Comparison of ENCODE assay signal across 8 cellular contexts in the genomic region with DNA sequence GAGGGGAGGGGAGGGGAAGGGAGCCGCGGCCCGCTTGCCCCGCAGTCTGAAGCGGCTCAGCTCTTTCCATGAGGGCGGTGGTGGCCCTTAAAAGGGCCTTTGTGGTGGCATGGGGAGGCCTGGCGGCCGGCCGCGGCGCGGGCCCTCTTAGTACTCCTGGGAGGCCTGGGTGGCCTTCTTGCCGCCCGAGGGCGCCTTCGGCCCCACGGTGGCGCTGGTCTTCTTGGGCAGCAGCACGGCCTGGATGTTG. TPM values are rescaled to one million over a fixed set of nuclear protein-coding genes. Genes with fewer than 3 reads are reported as not detected.
A peak's percentile ranks its signal among the peaks of the same experiment; 100 is the strongest.
DNase-seq lines count a peak whose midpoint lies in the region; TF ChIP-seq lines count a peak whose summit lies in the region.

No MANE protein-coding gene starts in this region.

- no peaks in the 10 kb centered on the region for H3K27me3 ChIP-seq in right atrium auricular region

- peak; percentile 25 to 55 for DNase-seq in stimulated activated CD4-positive, alpha-beta T cell treated with anti-CD3 and anti-CD28 coated beads, Interleukin-1b, Interleukin-23, amount 100 ng/mL, for 4 hours (ENCODE audit: low read depth in 2 of 2)
- DNase-seq in stimulated activated CD4-positive, alpha-beta T cell treated with anti-CD3 and anti-CD28 coated beads, Interleukin-1b, Interleukin-23, amount 100 ng/mL, for 48 hours, result no peak
- DNase-seq in NB4 (ENCODE audit: low read depth), result peak; percentile 86
- peak; percentile 58 for DNase-seq in amniotic stem cell (lab: John Stamatoyannopoulos, UW)
- peak; percentile 83 for DNase-seq in right atrium auricular region (ENCODE audit: low spot score)
- peak; percentile 80 for DNase-seq in pons (ENCODE audit: low spot score)
- DNase-seq in GDM1 (lab: John Stamatoyannopoulos, UW), result no peak

- TF ChIP-seq CTCF in HEK293 (tag by site-specific recombination; IDR thresholded peaks at IDR 0.05) (0 out of 2 replicates have a peak, but pooled peaks have one; percentile 89), NB4 (IDR thresholded peaks at IDR 0.05; ENCODE audit: low read depth, low read length) (peak; percentile 55), right atrium auricular region (IDR thresholded peaks at IDR 0.05) (peak; percentile 60 to 89)

- no peak for TF ChIP-seq POLR2A in NB4 (IDR thresholded peaks at IDR 0.05; ENCODE audit: extremely low read depth, insufficient read length)

- peak overlapping the region; percentile 82 for H3K27ac ChIP-seq in HEK293 (ENCODE audit: extremely low read depth, low read depth, low read length)
- peak overlapping the region; percentile 90 to 94 for H3K27ac ChIP-seq in right atrium auricular region

- CTCF ChIA-PET in HEK293 (lab: Yijun Ruan, JAX), result interaction anchor here (1.1 kb wide), 1 partner anchor 51 kb away, joined by 4 read pairs; no protein-coding TSS in a partner anchor

- H3K36me3 ChIP-seq in HEK293 (ENCODE audit: control insufficient read depth in 2 of 2, insufficient read depth in 1 of 2, low read length in 2 of 2) (peaks cover 0 to 72% of the 10 kb centered on the region in 2 experiments; a peak in 1 of 3 replicates), right atrium auricular region (peaks cover 23% of the 10 kb centered on the region)

- peak overlapping the region; percentile 98 for H3K4me3 ChIP-seq in HEK293 (ENCODE audit: low read depth, low read length)
- H3K4me3 ChIP-seq in NB4 (ENCODE audit: low read depth, low read length), result peak overlapping the region; percentile 97
- H3K4me3 ChIP-seq in right atrium auricular region, result peak overlapping the region; percentile 70 to 76

- H3K9me3 ChIP-seq in HEK293 (ENCODE audit: control insufficient read depth, insufficient read depth, low read depth, low read length) (no peaks in the 10 kb centered on the region), right atrium auricular region (no peaks in the 10 kb centered on the region)

- POLR2A ChIA-PET in HEK293 (lab: Yijun Ruan, JAX), result interaction anchor here (0.7 to 4.0 kb wide), 27 partner anchors 9 to 302 kb away, joined by 3 to 65 read pairs (median 4); a partner anchor contains a TSS

- H3K4me1 ChIP-seq in HEK293 (ENCODE audit: control insufficient read depth, insufficient read depth, low read length), result no peaks in the 10 kb centered on the region
- peaks cover 0 to 26% of the 10 kb centered on the region in 2 donors for H3K4me1 ChIP-seq in right atrium auricular region

TF ChIP-seq in HEK293, 187 proteins besides CTCF, POLR2A, EP300 and RAD21:
- TF ChIP-seq, protein P1, sequence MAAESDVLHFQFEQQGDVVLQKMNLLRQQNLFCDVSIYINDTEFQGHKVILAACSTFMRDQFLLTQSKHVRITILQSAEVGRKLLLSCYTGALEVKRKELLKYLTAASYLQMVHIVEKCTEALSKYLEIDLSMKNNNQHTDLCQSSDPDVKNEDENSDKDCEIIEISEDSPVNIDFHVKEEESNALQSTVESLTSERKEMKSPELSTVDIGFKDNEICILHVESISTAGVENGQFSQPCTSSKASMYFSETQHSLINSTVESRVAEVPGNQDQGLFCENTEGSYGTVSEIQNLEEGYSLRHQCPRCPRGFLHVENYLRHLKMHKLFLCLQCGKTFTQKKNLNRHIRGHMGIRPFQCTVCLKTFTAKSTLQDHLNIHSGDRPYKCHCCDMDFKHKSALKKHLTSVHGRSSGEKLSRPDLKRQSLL (tag by site-specific recombination; IDR thresholded peaks at IDR 0.05), result no peak
- TF ChIP-seq HOXC10 (CRISPR knock-in tag; IDR thresholded peaks at IDR 0.05), result no peak
- TF ChIP-seq, protein P2, sequence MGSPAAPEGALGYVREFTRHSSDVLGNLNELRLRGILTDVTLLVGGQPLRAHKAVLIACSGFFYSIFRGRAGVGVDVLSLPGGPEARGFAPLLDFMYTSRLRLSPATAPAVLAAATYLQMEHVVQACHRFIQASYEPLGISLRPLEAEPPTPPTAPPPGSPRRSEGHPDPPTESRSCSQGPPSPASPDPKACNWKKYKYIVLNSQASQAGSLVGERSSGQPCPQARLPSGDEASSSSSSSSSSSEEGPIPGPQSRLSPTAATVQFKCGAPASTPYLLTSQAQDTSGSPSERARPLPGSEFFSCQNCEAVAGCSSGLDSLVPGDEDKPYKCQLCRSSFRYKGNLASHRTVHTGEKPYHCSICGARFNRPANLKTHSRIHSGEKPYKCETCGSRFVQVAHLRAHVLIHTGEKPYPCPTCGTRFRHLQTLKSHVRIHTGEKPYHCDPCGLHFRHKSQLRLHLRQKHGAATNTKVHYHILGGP (tag by site-specific recombination; IDR thresholded peaks at IDR 0.05), result no peak
- TF ChIP-seq ZNF341 (tag by site-specific recombination; IDR thresholded peaks at IDR 0.05; ENCODE audit: low read depth), result no peak
- peak; percentile 53; the same call in 1 of the 2 replicates for TF ChIP-seq ZBTB8A (tag by site-specific recombination; IDR thresholded peaks at IDR 0.05)

RNA-seq across cellular contexts. Expression of a gene that starts 6.9 kb away (rescaled TPM):
- 10 to 100 TPM; 15.8 to 18.6 TPM for total RNA-seq in right atrium auricular region

RNA-seq across cellular contexts. Expression of a gene that starts 10.1 kb away (rescaled TPM):
- 10 to 100 TPM in 1 of 2 donors, 1 to 10 TPM in 1; 4.9 to 13.3 TPM for total RNA-seq in right atrium auricular region

RNA-seq across cellular contexts. Expression of a gene that starts 12.4 kb away (rescaled TPM):
- 10 to 100 TPM; 10.0 to 14.2 TPM for total RNA-seq in right atrium auricular region

RNA-seq across cellular contexts. Expression of a gene that starts 26.6 kb away (rescaled TPM):
- total RNA-seq in right atrium auricular region, result 10 to 100 TPM; 11.2 to 18.1 TPM

RNA-seq across cellular contexts. Expression of a gene that starts 27.1 kb away (rescaled TPM):
- total RNA-seq in right atrium auricular region, result 10 to 100 TPM; 22.0 to 23.7 TPM

Comparison
In these comparisons a context has a peak if more than half of its experiments do, and no peak if none do; other contexts are left out.
1. DNase-seq: peak in stimulated activated CD4-positive, alpha-beta T cell treated with anti-CD3 and anti-CD28 coated beads, Interleukin-1b, Interleukin-23, amount 100 ng/mL, for 4 hours (2 of 2), NB4 (single experiment), amniotic stem cell (single experiment), right atrium auricular region (single experiment) and pons (single experiment); none in stimulated activated CD4-positive, alpha-beta T cell treated with anti-CD3 and anti-CD28 coated beads, Interleukin-1b, Interleukin-23, amount 100 ng/mL, for 48 hours (single experiment) and GDM1 (single experiment).
2. Peak in every context shown above with its lines, with median percentiles within 50 percentile points of each other: H3K4me3 ChIP-seq and CTCF ChIP-seq.